8 cellular contexts compared by ENCODE assay signal in the genomic region with DNA sequence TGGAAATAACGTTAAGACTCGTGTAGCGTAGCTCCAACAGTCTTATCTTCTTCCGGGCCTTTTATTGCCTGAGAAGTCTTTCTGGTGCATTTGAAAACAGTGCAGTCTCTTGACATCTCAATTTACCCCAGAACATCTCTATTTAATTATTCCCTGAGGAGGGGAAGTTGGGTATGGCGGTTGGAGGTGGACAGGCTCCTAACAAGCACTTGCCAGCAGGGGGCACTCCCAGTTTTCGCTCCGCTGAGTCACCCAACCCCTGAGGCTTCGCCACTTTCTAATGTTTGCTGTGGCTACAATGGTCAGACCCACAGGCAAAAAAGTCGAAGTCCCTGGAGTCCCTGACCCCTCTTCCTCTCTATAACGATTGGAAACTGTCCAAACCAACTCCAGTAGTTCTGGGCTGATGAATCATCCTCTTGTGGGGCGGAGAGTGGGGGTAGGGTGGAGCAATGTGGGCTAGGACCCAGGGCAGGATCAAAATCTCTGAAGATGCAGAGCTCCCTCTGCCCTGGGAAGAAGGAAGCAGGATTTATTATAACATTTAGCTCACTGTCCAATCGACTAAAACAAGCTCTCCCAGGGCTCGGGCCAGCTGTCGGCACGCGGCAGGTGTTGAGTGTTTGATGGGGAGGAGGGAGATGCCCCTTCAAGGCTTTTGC.
A peak's percentile ranks its signal among the peaks of the same experiment; 100 is the strongest.
DNase-seq lines count a peak whose midpoint lies in the region; ATAC-seq lines count a peak whose summit lies in the region.

No MANE protein-coding gene starts in this region.

- peak; percentile 1 for DNase-seq in activated T-cell treated with anti-CD3 and anti-CD28 coated beads for 48 hours (ENCODE audit: low read depth)
- no peak for DNase-seq in activated T-cell treated with anti-CD3 and anti-CD28 coated beads, Interleukin-2, amount 50 U/mL, for 72 hours
- DNase-seq in HuH-7.5 (ENCODE audit: low spot score): peak; percentile 49
- peak; percentile 22 for DNase-seq in SKM-1 (lab: John Stamatoyannopoulos, UW; ENCODE audit: unreplicated experiment)
- peak; percentile 21 for DNase-seq in germinal center (ENCODE audit: low spot score)
- peak; percentile 87 for DNase-seq in posterior vena cava (ENCODE audit: low spot score)
- no peak for DNase-seq in effector memory CD4-positive, alpha-beta T cell

- no peak overlapping the region for H3K4me3 Mint-ChIP-seq in activated T-cell treated with anti-CD3 and anti-CD28 coated beads, Interleukin-2, amount 50 U/mL, for 72 hours

- no peaks in the 10 kb centered on the region for H3K27me3 ChIP-seq in effector memory CD4-positive, alpha-beta T cell (replicated peaks; ENCODE audit: control insufficient read depth, insufficient read depth, low read length, poor library complexity, severe bottlenecking)

- H3K27ac Mint-ChIP-seq in activated T-cell treated with anti-CD3 and anti-CD28 coated beads, Interleukin-2, amount 50 U/mL, for 72 hours: no peak overlapping the region

- H3K36me3 Mint-ChIP-seq in activated T-cell treated with anti-CD3 and anti-CD28 coated beads, Interleukin-2, amount 50 U/mL, for 72 hours (ENCODE audit: insufficient read depth in 2 of 2): no peaks in the 10 kb centered on the region

- H3K9me3 Mint-ChIP-seq in activated T-cell treated with anti-CD3 and anti-CD28 coated beads, Interleukin-2, amount 50 U/mL, for 72 hours: peaks cover 0 to 3% of the 10 kb centered on the region in 2 donors

- H3K27me3 Mint-ChIP-seq in activated T-cell treated with anti-CD3 and anti-CD28 coated beads, Interleukin-2, amount 50 U/mL, for 72 hours (ENCODE audit: low read depth): peaks cover 7% of the 10 kb centered on the region

- intact Hi-C loops in posterior vena cava (cut with DNase I): no loop called here

- H3K4me1 Mint-ChIP-seq in activated T-cell treated with anti-CD3 and anti-CD28 coated beads, Interleukin-2, amount 50 U/mL, for 72 hours (ENCODE audit: low read depth): no peaks in the 10 kb centered on the region

- no peaks in the 10 kb centered on the region for H3K9me3 ChIP-seq in effector memory CD4-positive, alpha-beta T cell (ENCODE audit: control insufficient read depth, low read length)

- no peak for ATAC-seq in activated T-cell treated with anti-CD3 and anti-CD28 coated beads, Interleukin-2, amount 50 U/mL, for 72 hours (replicated peaks in 1 of 2)
- ATAC-seq in GM19455 (IDR thresholded peaks at IDR 0.05; ENCODE audit: unreplicated experiment): no peak

- no peak overlapping the region for H3K4me3 ChIP-seq in effector memory CD4-positive, alpha-beta T cell (ENCODE audit: insufficient read depth, low read depth, low read length, poor library complexity, severe bottlenecking)

- no peaks in the 10 kb centered on the region for H3K4me1 ChIP-seq in effector memory CD4-positive, alpha-beta T cell (ENCODE audit: control insufficient read depth, insufficient read depth, low read length, poor library complexity, severe bottlenecking)

- no peaks in the 10 kb centered on the region for H3K36me3 ChIP-seq in effector memory CD4-positive, alpha-beta T cell (ENCODE audit: control insufficient read depth, insufficient read depth, low read length)

- no peak overlapping the region for H3K27ac ChIP-seq in effector memory CD4-positive, alpha-beta T cell (ENCODE audit: insufficient read depth, low read length, poor library complexity, severe bottlenecking)

Comparison
In these comparisons a context has a peak if more than half of its experiments do, and no peak if none do; other contexts are left out.
1. DNase-seq: peak in activated T-cell treated with anti-CD3 and anti-CD28 coated beads for 48 hours (single experiment), HuH-7.5 (single experiment), SKM-1 (single experiment), germinal center (single experiment) and posterior vena cava (single experiment); none in activated T-cell treated with anti-CD3 and anti-CD28 coated beads, Interleukin-2, amount 50 U/mL, for 72 hours (0 of 2) and effector memory CD4-positive, alpha-beta T cell (0 of 3).